Comparison of ENCODE assay signal across 10 cellular contexts in genomic region chr10:124560377-124560776, GRCh38.
A peak's percentile ranks its signal among the peaks of the same experiment; 100 is the strongest.
DNase-seq lines count a peak whose midpoint lies in the region; ATAC-seq and TF ChIP-seq lines count a peak whose summit lies in the region.
"Had no signal": no experiment of that assay in that cellular context is flagged by ENCODE, and none has a peak within 500 bp of the region (broad histone marks: within the 10 kb centered on the region; RNA-seq: fewer than 3 reads in every experiment).

No MANE protein-coding gene starts in this region.

- H3K4me3 ChIP-seq in right cardiac atrium (ENCODE audit: low read length), result no peak overlapping the region

- 21% methylated on average over 14 of the region's 14 CpGs for WGBS in right cardiac atrium

- H3K4me1 Mint-ChIP-seq in brain, result peaks cover 36% of the 10 kb centered on the region
- H3K4me1 Mint-ChIP-seq in activated naive CD8-positive, alpha-beta T cell treated with anti-CD3 and anti-CD28 coated beads for 36 hours, result no peaks in the 10 kb centered on the region

- intact Hi-C loops in right cardiac atrium (cut with DNase I), result no loop called here
- intact Hi-C loops in sciatic nerve (cut with DNase I), result no loop called here

- H3K27ac Mint-ChIP-seq in brain, result peak overlapping the region; percentile 53 to 95 (median 77)
- H3K27ac Mint-ChIP-seq in activated naive CD8-positive, alpha-beta T cell treated with anti-CD3 and anti-CD28 coated beads for 36 hours, result no peak overlapping the region

- peaks cover 15% of the 10 kb centered on the region for H3K36me3 Mint-ChIP-seq in brain
- no peaks in the 10 kb centered on the region for H3K36me3 Mint-ChIP-seq in activated naive CD8-positive, alpha-beta T cell treated with anti-CD3 and anti-CD28 coated beads for 36 hours

- peak overlapping the region in 3 of 5 experiments; percentile 9 to 40 (median 31) for H3K4me3 Mint-ChIP-seq in brain
- H3K4me3 Mint-ChIP-seq in activated naive CD8-positive, alpha-beta T cell treated with anti-CD3 and anti-CD28 coated beads for 36 hours, result no peak overlapping the region

- peaks cover 4 to 14% (median 13%) of the 10 kb centered on the region in 5 experiments for H3K9me3 Mint-ChIP-seq in brain
- no peaks in the 10 kb centered on the region for H3K9me3 Mint-ChIP-seq in activated naive CD8-positive, alpha-beta T cell treated with anti-CD3 and anti-CD28 coated beads for 36 hours

- peak overlapping the region; percentile 97 for H3K27ac ChIP-seq in right cardiac atrium (ENCODE audit: low read length)

- DNase-seq in EL (peak; percentile 25), right cardiac atrium (peak; percentile 66 to 79 (median 74)), sciatic nerve (ENCODE audit: low spot score) (no peak), NCI-H82 treated with DMSO at 0.1 percent for 48 hours (lab: John Stamatoyannopoulos, UW; ENCODE audit: unreplicated experiment) (no peak)
- DNase-seq in activated CD8-positive, alpha-beta memory T cell treated with anti-CD3 and anti-CD28 coated beads for 24 hours, result no peak
- no peak for DNase-seq in activated naive CD8-positive, alpha-beta T cell treated with anti-CD3 and anti-CD28 coated beads for 36 hours
- no peak for DNase-seq in effector CD8-positive, alpha-beta T cell (lab: John Stamatoyannopoulos, UW)
- DNase-seq: activated CD4-positive, alpha-beta T cell treated with anti-CD3 and anti-CD28 coated beads for 1 hour; NCI-H526 treated with DMSO at 0.1 percent for 48 hours had no signal

- H3K27me3 Mint-ChIP-seq in brain, result peaks cover 15% of the 10 kb centered on the region
- no peaks in the 10 kb centered on the region for H3K27me3 Mint-ChIP-seq in activated naive CD8-positive, alpha-beta T cell treated with anti-CD3 and anti-CD28 coated beads for 36 hours

- H3K27me3 ChIP-seq in right cardiac atrium (ENCODE audit: control insufficient read depth, insufficient read depth), result no peaks in the 10 kb centered on the region

- peaks cover 26% of the 10 kb centered on the region for H3K4me1 ChIP-seq in right cardiac atrium (ENCODE audit: control insufficient read depth, insufficient read depth, low read length)

- ATAC-seq in right cardiac atrium, result peak; percentile 90
- ATAC-seq in sciatic nerve, result peak; percentile 92

- H3K9me3 ChIP-seq in right cardiac atrium (ENCODE audit: control insufficient read depth, low read length), result no peaks in the 10 kb centered on the region

- no peak for TF ChIP-seq CTCF in brain (conservative IDR thresholded peaks at IDR 0.05)

Comparison
In these comparisons a context has a peak if more than half of its experiments do, and no peak if none do; other contexts are left out.
1. DNase-seq: peak in EL (single experiment) and right cardiac atrium (3 of 3); none in sciatic nerve (single experiment), activated CD8-positive, alpha-beta memory T cell treated with anti-CD3 and anti-CD28 coated beads for 24 hours (single experiment), activated naive CD8-positive, alpha-beta T cell treated with anti-CD3 and anti-CD28 coated beads for 36 hours (single experiment), effector CD8-positive, alpha-beta T cell (single experiment) and NCI-H82 treated with DMSO at 0.1 percent for 48 hours (single experiment).